ENCODE assay signal across 1 cellular context in genomic region chr1:207858806-207859205, GRCh38.
A peak's percentile ranks its signal among the peaks of the same experiment; 100 is the strongest.
TF ChIP-seq lines count a peak whose summit lies in the region.

No MANE protein-coding gene starts in this region.

TF ChIP-seq in HepG2, 621 proteins besides CTCF, POLR2A, EP300 and RAD21 (continued from another document):
- TF ChIP-seq ZBTB4 (CRISPR knock-in tag; IDR thresholded peaks at IDR 0.05; ENCODE audit: borderline replicate concordance) (no peak), TEAD3 (CRISPR knock-in tag; optimal IDR thresholded peaks at IDR 0.05; ENCODE audit: borderline replicate concordance) (peak; percentile 30), HNF1B (CRISPR knock-in tag; IDR thresholded peaks at IDR 0.05) (no peak), RXRB (CRISPR knock-in tag; IDR thresholded peaks at IDR 0.05; ENCODE audit: borderline replicate concordance) (0 out of 2 replicates have a peak, but pooled peaks have one; percentile 9), ZBTB38 (CRISPR knock-in tag; IDR thresholded peaks at IDR 0.05) (no peak; the same call in 1 of the 2 replicates), HOMEZ (CRISPR knock-in tag; IDR thresholded peaks at IDR 0.05; ENCODE audit: low read depth) (peak; percentile 79; the same call in 1 of the 2 replicates), ELF3 (CRISPR knock-in tag; IDR thresholded peaks at IDR 0.05) (peak; percentile 51), ETV5 (CRISPR knock-in tag; IDR thresholded peaks at IDR 0.05; ENCODE audit: borderline replicate concordance) (peak; percentile 54; the same call in 1 of the 2 replicates), CEBPB (IDR thresholded peaks at IDR 0.05; ENCODE audit: borderline replicate concordance, low read depth, low read length) (peak; percentile 39; the same call in 1 of the 2 replicates), FOXP4 (CRISPR knock-in tag; IDR thresholded peaks at IDR 0.05) (peak; percentile 32; the same call in 1 of the 2 replicates), PAXIP1 (CRISPR knock-in tag; conservative IDR thresholded peaks at IDR 0.05) (peak; percentile 55), ZNF274 (CRISPR knock-in tag; IDR thresholded peaks at IDR 0.05) (no peak)
